ENCODE assay signal across 8 cellular contexts in genomic region chr17:75455896-75456416, GRCh38. TPM values are rescaled to one million over a fixed set of nuclear protein-coding genes. Genes with fewer than 3 reads are reported as not detected.
A peak's percentile ranks its signal among the peaks of the same experiment; 100 is the strongest.
DNase-seq lines count a peak whose midpoint lies in the region; ATAC-seq and TF ChIP-seq lines count a peak whose summit lies in the region.

No MANE protein-coding gene starts in this region.

- H3K9me3 ChIP-seq in DOHH2 (ENCODE audit: control insufficient read depth, insufficient read depth, low read length), result no peaks in the 10 kb centered on the region
- H3K9me3 ChIP-seq in iPS DF 6.9 (ENCODE audit: control insufficient read depth, insufficient read depth, low read length), result no peaks in the 10 kb centered on the region

- H3K9me3 Mint-ChIP-seq in activated T-helper 2 cell treated with anti-CD3 and anti-CD28 coated beads, Interferon-gamma antibody, Interleukin-2, Interleukin-4, amounts not matched to agents 10 μg/mL and 5 μg/mL and 100 μg/mL, durations not matched to agents 14 hours and 24 hours and 36 hours, result no peaks in the 10 kb centered on the region

- peaks cover 2% of the 10 kb centered on the region for H3K27me3 Mint-ChIP-seq in activated T-helper 2 cell treated with anti-CD3 and anti-CD28 coated beads, Interferon-gamma antibody, Interleukin-2, Interleukin-4, amounts not matched to agents 10 μg/mL and 5 μg/mL and 100 μg/mL, durations not matched to agents 14 hours and 24 hours and 36 hours (ENCODE audit: low read depth)

- no peak for DNase-seq in activated T-helper 2 cell treated with anti-CD3 and anti-CD28 coated beads, Interferon-gamma antibody, Interleukin-2, Interleukin-4, amounts not matched to agents 10 μg/mL and 5 μg/mL and 100 μg/mL, durations not matched to agents 14 hours and 24 hours and 36 hours (ENCODE audit: low spot score)
- DNase-seq in iPS DF 6.9 (ENCODE audit: low read depth, low spot score) (no peak), GOT3 (lab: John Stamatoyannopoulos, UW) (no peak), dermis blood vessel endothelial cell (no peak)
- no peak for DNase-seq in stimulated activated naive CD8-positive, alpha-beta T cell treated with anti-CD3 and anti-CD28 coated beads, Interleukin-15, Interleukin-2, amounts not matched to agents 100 U/mL and 50 U/mL, for 24 hours

- no peaks in the 10 kb centered on the region for H3F3A ChIP-seq in DOHH2 (ENCODE audit: control insufficient read depth, insufficient read depth)

- H3K36me3 ChIP-seq in DOHH2 (ENCODE audit: control insufficient read depth, low read length) (peaks cover 4% of the 10 kb centered on the region; the same call in 1 of the 2 replicates), iPS DF 6.9 (ENCODE audit: control insufficient read depth, insufficient read depth, low read length) (no peaks in the 10 kb centered on the region)

- TF ChIP-seq CTCF in DOHH2 (IDR thresholded peaks at IDR 0.05; ENCODE audit: low read depth, low read length, poor library complexity, severe bottlenecking), result no peak

- H3K4me1 Mint-ChIP-seq in activated T-helper 2 cell treated with anti-CD3 and anti-CD28 coated beads, Interferon-gamma antibody, Interleukin-2, Interleukin-4, amounts not matched to agents 10 μg/mL and 5 μg/mL and 100 μg/mL, durations not matched to agents 14 hours and 24 hours and 36 hours (ENCODE audit: low read depth), result peaks cover 33% of the 10 kb centered on the region

- peak; percentile 9 for ATAC-seq in HG02763 (IDR thresholded peaks at IDR 0.05; ENCODE audit: unreplicated experiment)
- ATAC-seq in stimulated activated naive CD8-positive, alpha-beta T cell treated with anti-CD3 and anti-CD28 coated beads, Interleukin-15, Interleukin-2, amounts not matched to agents 100 U/mL and 50 U/mL, for 24 hours, result peak; percentile 9
- no peak for ATAC-seq in HG03139 (IDR thresholded peaks at IDR 0.05; ENCODE audit: unreplicated experiment)

- H3K4me3 Mint-ChIP-seq in activated T-helper 2 cell treated with anti-CD3 and anti-CD28 coated beads, Interferon-gamma antibody, Interleukin-2, Interleukin-4, amounts not matched to agents 10 μg/mL and 5 μg/mL and 100 μg/mL, durations not matched to agents 14 hours and 24 hours and 36 hours (ENCODE audit: low read depth), result peak overlapping the region; percentile 94

- H3K27ac ChIP-seq in DOHH2 (ENCODE audit: low read depth, low read length) (no peak overlapping the region), iPS DF 6.9 (ENCODE audit: low read length) (no peak overlapping the region)

- no peaks in the 10 kb centered on the region for H3K9me2 ChIP-seq in DOHH2 (replicated peaks; ENCODE audit: control insufficient read depth, low read length)

- H3K4me3 ChIP-seq in DOHH2 (ENCODE audit: low read length), result peak overlapping the region; percentile 99
- peak overlapping the region; percentile 25; the same call in 1 of the 2 replicates for H3K4me3 ChIP-seq in iPS DF 6.9 (ENCODE audit: low read length)

- intact Hi-C loops in activated T-helper 2 cell treated with anti-CD3 and anti-CD28 coated beads, Interferon-gamma antibody, Interleukin-2, Interleukin-4, amounts not matched to agents 10 μg/mL and 5 μg/mL and 100 μg/mL, durations not matched to agents 14 hours and 24 hours and 36 hours (cut with micrococcal nuclease), result loop anchor here (5.0 kb wide), 1 partner anchor 61 kb away; the partner anchor contains the start of genes CASKIN2 and TSEN54

- H3K4me1 ChIP-seq in DOHH2 (ENCODE audit: control insufficient read depth, low read length) (peaks cover 32% of the 10 kb centered on the region), iPS DF 6.9 (ENCODE audit: control insufficient read depth, insufficient read depth, low read length) (no peaks in the 10 kb centered on the region; the same call in 1 of the 2 replicates)

- peak overlapping the region; percentile 81 for H3K4me2 ChIP-seq in DOHH2 (ENCODE audit: low read length)

- H3K27me3 ChIP-seq in DOHH2 (ENCODE audit: control insufficient read depth, low read length) (no peaks in the 10 kb centered on the region), iPS DF 6.9 (ENCODE audit: control insufficient read depth, insufficient read depth, low read length) (no peaks in the 10 kb centered on the region)

- peaks cover 23% of the 10 kb centered on the region for H3K79me2 ChIP-seq in DOHH2 (ENCODE audit: control insufficient read depth, low read length)

- peaks cover 3% of the 10 kb centered on the region for H3K36me3 Mint-ChIP-seq in activated T-helper 2 cell treated with anti-CD3 and anti-CD28 coated beads, Interferon-gamma antibody, Interleukin-2, Interleukin-4, amounts not matched to agents 10 μg/mL and 5 μg/mL and 100 μg/mL, durations not matched to agents 14 hours and 24 hours and 36 hours (ENCODE audit: low read depth)

- no peaks in the 10 kb centered on the region for H4K20me1 ChIP-seq in DOHH2 (ENCODE audit: control insufficient read depth, insufficient read depth, low read depth, low read length)

- WGBS in iPS DF 6.9 (ENCODE audit: insufficient coverage, insufficient read length), result no CpG with 5 or more reads among the region's 13 CpGs

- peak overlapping the region; percentile 87 for H3K27ac Mint-ChIP-seq in activated T-helper 2 cell treated with anti-CD3 and anti-CD28 coated beads, Interferon-gamma antibody, Interleukin-2, Interleukin-4, amounts not matched to agents 10 μg/mL and 5 μg/mL and 100 μg/mL, durations not matched to agents 14 hours and 24 hours and 36 hours

RNA-seq across cellular contexts. Expression of gene TMEM94, which starts 0.5 kb away (rescaled TPM):
- 71.1 and 79.3 TPM in 2 replicates for total RNA-seq in activated T-helper 2 cell treated with anti-CD3 and anti-CD28 coated beads, Interferon-gamma antibody, Interleukin-2, Interleukin-4, amounts not matched to agents 10 μg/mL and 5 μg/mL and 100 μg/mL, durations not matched to agents 14 hours and 24 hours and 36 hours
- total RNA-seq in dermis blood vessel endothelial cell, result 50.4 and 70.6 TPM in 2 replicates

RNA-seq across cellular contexts. Expression of gene GRB2, which starts 50.5 kb away (rescaled TPM):
- 176 and 188 TPM in 2 replicates for total RNA-seq in activated T-helper 2 cell treated with anti-CD3 and anti-CD28 coated beads, Interferon-gamma antibody, Interleukin-2, Interleukin-4, amounts not matched to agents 10 μg/mL and 5 μg/mL and 100 μg/mL, durations not matched to agents 14 hours and 24 hours and 36 hours
- total RNA-seq in dermis blood vessel endothelial cell, result 91.2 and 124 TPM in 2 replicates

RNA-seq across cellular contexts. Expression of gene CASKIN2, which starts 59.4 kb away (rescaled TPM):
- total RNA-seq in activated T-helper 2 cell treated with anti-CD3 and anti-CD28 coated beads, Interferon-gamma antibody, Interleukin-2, Interleukin-4, amounts not matched to agents 10 μg/mL and 5 μg/mL and 100 μg/mL, durations not matched to agents 14 hours and 24 hours and 36 hours, result 2.2 and 2.3 TPM in 2 replicates
- 12.1 and 30.4 TPM in 2 replicates for total RNA-seq in dermis blood vessel endothelial cell
